9 cellular contexts compared by ENCODE assay signal in genomic region chr16:9097266-9098219, GRCh38. TPM values are rescaled to one million over a fixed set of nuclear protein-coding genes. Genes with fewer than 3 reads are reported as not detected.
A peak's percentile ranks its signal among the peaks of the same experiment; 100 is the strongest.
DNase-seq lines count a peak whose midpoint lies in the region; ATAC-seq lines count a peak whose summit lies in the region.
"Had no signal": no experiment of that assay in that cellular context is flagged by ENCODE, and none has a peak within 500 bp of the region (broad histone marks: within the 10 kb centered on the region; RNA-seq: fewer than 3 reads in every experiment).

No MANE protein-coding gene starts in this region.

- peaks cover 79% of the 10 kb centered on the region for H3F3A ChIP-seq in GM23248 (ENCODE audit: insufficient read depth)

- H3K36me3 ChIP-seq in GM23248 (ENCODE audit: low read depth) (peaks cover 36% of the 10 kb centered on the region), rectal smooth muscle tissue (ENCODE audit: control insufficient read depth, insufficient read depth, low read length) (no peaks in the 10 kb centered on the region)

- H4K20me1 ChIP-seq in GM23248 (ENCODE audit: insufficient read depth), result peaks cover 78% of the 10 kb centered on the region

- peak overlapping the region in 1 of 2 donors; percentile 64 for H3K27ac Mint-ChIP-seq in T-cell

- H2AFZ ChIP-seq in GM23248, result no peak overlapping the region

- DNase-seq in GM23248, result no peak
- DNase-seq in T-cell, result no peak
- no peak for DNase-seq in epithelial cell of prostate (ENCODE audit: low read depth, low spot score)
- no peak for DNase-seq in NCI-H2171 treated with DMSO at 0.1 percent for 48 hours (lab: John Stamatoyannopoulos, UW)
- no peak for DNase-seq in OCI-M2 (lab: John Stamatoyannopoulos, UW; ENCODE audit: unreplicated experiment)
- no peak for DNase-seq in head of caudate nucleus
- DNase-seq: NCI-H187 treated with DMSO at 0.1 percent for 48 hours, Peyer's patch had no signal

- no peak overlapping the region for H3K4me3 ChIP-seq in GM23248
- peak overlapping the region; percentile 12 for H3K4me3 ChIP-seq in rectal smooth muscle tissue (ENCODE audit: low read length)
- H3K4me3 ChIP-seq: Peyer's patch had no signal

- peaks cover 83% of the 10 kb centered on the region for H3K4me1 ChIP-seq in GM23248 (ENCODE audit: insufficient read depth)
- H3K4me1 ChIP-seq in rectal smooth muscle tissue (ENCODE audit: control insufficient read depth, insufficient read depth, low read length), result peaks cover 22% of the 10 kb centered on the region

- peak overlapping the region; percentile 5 for H3K4me2 ChIP-seq in GM23248 (ENCODE audit: unreplicated experiment)

- H3K9ac ChIP-seq in GM23248, result no peak overlapping the region; the same call in 1 of the 2 replicates
- H3K9ac ChIP-seq in rectal smooth muscle tissue (ENCODE audit: low read length), result no peak overlapping the region

- intact Hi-C loops in head of caudate nucleus (cut with DNase I), result no loop called here

- H3K9me2 ChIP-seq in GM23248 (ENCODE audit: insufficient read depth), result no peaks in the 10 kb centered on the region

- H3K27me3 ChIP-seq in GM23248 (replicated peaks; ENCODE audit: insufficient read depth) (no peaks in the 10 kb centered on the region), rectal smooth muscle tissue (ENCODE audit: control insufficient read depth, insufficient read depth, low read length) (no peaks in the 10 kb centered on the region)
- H3K27me3 ChIP-seq: Peyer's patch had no signal

- no peaks in the 10 kb centered on the region for H3K9me3 Mint-ChIP-seq in T-cell

- H3K36me3 Mint-ChIP-seq in T-cell, result peaks cover 72% of the 10 kb centered on the region

- CTCF ChIA-PET in T-cell (lab: Charles Lee), result interaction anchor here in 1 of 2 donors (0.6 kb wide), 2 partner anchors 16 to 28 kb away, joined by 3 to 4 read pairs; no protein-coding TSS in a partner anchor

- H3K27ac ChIP-seq in GM23248 (peak overlapping the region; percentile 84), epithelial cell of prostate (peak overlapping the region; percentile 85), rectal smooth muscle tissue (ENCODE audit: low read depth, low read length) (no peak overlapping the region)

- WGBS in GM23248 (ENCODE audit: low coverage in 1 of 2, low lambda C conversion rate in 2 of 2, missing lambda C conversion rate in 2 of 2), 2 experiments, result 78 to 82% methylated on average over 10 of the region's 10 CpGs

- in situ Hi-C loops in GM23248 (cut with MboI), result no loop called here

- peaks cover 100% of the 10 kb centered on the region for H3K79me2 ChIP-seq in GM23248 (ENCODE audit: insufficient read depth)

- H3K4me1 Mint-ChIP-seq in T-cell, result peaks cover 87 to 96% (median 89%) of the 10 kb centered on the region in 3 donors

- no peaks in the 10 kb centered on the region for H3K27me3 Mint-ChIP-seq in T-cell

- no peak for ATAC-seq in T-cell (replicated peaks in 1 of 4)

- no peaks in the 10 kb centered on the region for H3K9me3 ChIP-seq in GM23248 (ENCODE audit: low read depth)
- H3K9me3 ChIP-seq: Peyer's patch had no signal

- POLR2A ChIA-PET in T-cell (lab: Charles Lee), result interaction anchor here in 1 of 2 donors (2.1 kb wide), 1 partner anchor 12 kb away, joined by 6 read pairs; no protein-coding TSS in a partner anchor

- H3K4me3 Mint-ChIP-seq in T-cell, result peak overlapping the region; percentile 47 to 76 (median 68)

RNA-seq across cellular contexts. Expression of gene HAPSTR1, which starts 6.1 kb away (rescaled TPM):
- 79.2 and 85.5 TPM in 2 replicates for total RNA-seq in GM23248 (2014; rRNA removed; shearing (Covaris generic))
- 11.7 and 12.0 TPM in 2 replicates for polyA plus RNA-seq in GM23248 (2016; fragmentation: Nextera tagmentation; extraction: Ambion mirVana)
- total RNA-seq in T-cell, result 100 to 1,000 TPM in 2 of 5 donors, 10 to 100 TPM in 3; 79.3 to 123 (median 87.1) TPM
